ENCODE assay signal across 1 cellular context in genomic region chr20:11687546-11688292, GRCh38.
TF ChIP-seq lines count a peak whose summit lies in the region.

No MANE protein-coding gene starts in this region.

TF ChIP-seq in HepG2, 621 proteins besides CTCF, POLR2A, EP300 and RAD21 (continued from another document and continues in another):
- no peak for TF ChIP-seq ZBTB4 (CRISPR knock-in tag; IDR thresholded peaks at IDR 0.05; ENCODE audit: borderline replicate concordance)
- TF ChIP-seq ZNF350 (CRISPR knock-in tag; IDR thresholded peaks at IDR 0.05; ENCODE audit: borderline replicate concordance, low read depth) = no peak
- TF ChIP-seq ZNF775 (CRISPR knock-in tag; IDR thresholded peaks at IDR 0.05; ENCODE audit: borderline replicate concordance) = no peak
- TF ChIP-seq ZNF121 (CRISPR knock-in tag; IDR thresholded peaks at IDR 0.05) = 0 out of 2 replicates have a peak, but pooled peaks have one; percentile 45
- no peak for TF ChIP-seq ZNF850 (CRISPR knock-in tag; conservative IDR thresholded peaks at IDR 0.05)
- peak; percentile 86 for TF ChIP-seq HMG20A (CRISPR knock-in tag; IDR thresholded peaks at IDR 0.05; ENCODE audit: borderline replicate concordance)
- TF ChIP-seq ZMYM2 (CRISPR knock-in tag; IDR thresholded peaks at IDR 0.05) = no peak
- TF ChIP-seq MYC (CRISPR knock-in tag; IDR thresholded peaks at IDR 0.05; ENCODE audit: borderline replicate concordance) = no peak
- peak; percentile 42; the same call in 1 of the 2 replicates for TF ChIP-seq ZNF460 (CRISPR knock-in tag; IDR thresholded peaks at IDR 0.05; ENCODE audit: borderline replicate concordance)
- no peak for TF ChIP-seq HOXA9 (CRISPR knock-in tag; IDR thresholded peaks at IDR 0.05; ENCODE audit: borderline replicate concordance)
- TF ChIP-seq BCL6 (CRISPR knock-in tag; IDR thresholded peaks at IDR 0.05) = peak; percentile 79
- TF ChIP-seq FOXO4 (CRISPR knock-in tag; conservative IDR thresholded peaks at IDR 0.05) = no peak
- no peak for TF ChIP-seq ZNF639 (CRISPR knock-in tag; conservative IDR thresholded peaks at IDR 0.05)
- no peak for TF ChIP-seq ZNF790 (CRISPR knock-in tag; IDR thresholded peaks at IDR 0.05; ENCODE audit: borderline replicate concordance)
- no peak for TF ChIP-seq SIX1 (CRISPR knock-in tag; IDR thresholded peaks at IDR 0.05; ENCODE audit: borderline replicate concordance)
- peak; percentile 98; the same call in 1 of the 2 replicates for TF ChIP-seq AHDC1 (CRISPR knock-in tag; IDR thresholded peaks at IDR 0.05; ENCODE audit: borderline replicate concordance)
- TF ChIP-seq THAP9 (CRISPR knock-in tag; IDR thresholded peaks at IDR 0.05; ENCODE audit: borderline replicate concordance) = no peak
- no peak; the same call in 1 of the 2 replicates for TF ChIP-seq IRF9 (CRISPR knock-in tag; IDR thresholded peaks at IDR 0.05; ENCODE audit: borderline replicate concordance)
- no peak for TF ChIP-seq FOXK2 (IDR thresholded peaks at IDR 0.05)
- 0 out of 2 replicates have a peak, but pooled peaks have one; percentile 62 for TF ChIP-seq ZNF432 (CRISPR knock-in tag; IDR thresholded peaks at IDR 0.05; ENCODE audit: borderline replicate concordance)
- TF ChIP-seq ZBTB43 (CRISPR knock-in tag; conservative IDR thresholded peaks at IDR 0.05) = 0 out of 2 replicates have a peak, but pooled peaks have one; percentile 41
- peak; percentile 69 for TF ChIP-seq ZNF609 (CRISPR knock-in tag; IDR thresholded peaks at IDR 0.05; ENCODE audit: borderline replicate concordance)
- TF ChIP-seq ZNF629 (CRISPR knock-in tag; conservative IDR thresholded peaks at IDR 0.05) = no peak
- no peak for TF ChIP-seq FOXM1 (CRISPR knock-in tag; IDR thresholded peaks at IDR 0.05)
- no peak; the same call in 1 of the 2 replicates for TF ChIP-seq ZNF503 (CRISPR knock-in tag; IDR thresholded peaks at IDR 0.05)
- no peak for TF ChIP-seq NBN (conservative IDR thresholded peaks at IDR 0.05)
- TF ChIP-seq ZNF562 (CRISPR knock-in tag; IDR thresholded peaks at IDR 0.05; ENCODE audit: borderline replicate concordance) = no peak
- TF ChIP-seq TBL1XR1 (IDR thresholded peaks at IDR 0.05; ENCODE audit: borderline replicate concordance, low read length, partially characterized antibody) = no peak
- peak; percentile 74; the same call in 1 of the 2 replicates for TF ChIP-seq DPF2 (CRISPR knock-in tag; IDR thresholded peaks at IDR 0.05; ENCODE audit: borderline replicate concordance, low read depth)
- no peak for TF ChIP-seq ARNTL (CRISPR knock-in tag; IDR thresholded peaks at IDR 0.05)
